ENCODE assay signal across 11 cellular contexts in the genomic region with DNA sequence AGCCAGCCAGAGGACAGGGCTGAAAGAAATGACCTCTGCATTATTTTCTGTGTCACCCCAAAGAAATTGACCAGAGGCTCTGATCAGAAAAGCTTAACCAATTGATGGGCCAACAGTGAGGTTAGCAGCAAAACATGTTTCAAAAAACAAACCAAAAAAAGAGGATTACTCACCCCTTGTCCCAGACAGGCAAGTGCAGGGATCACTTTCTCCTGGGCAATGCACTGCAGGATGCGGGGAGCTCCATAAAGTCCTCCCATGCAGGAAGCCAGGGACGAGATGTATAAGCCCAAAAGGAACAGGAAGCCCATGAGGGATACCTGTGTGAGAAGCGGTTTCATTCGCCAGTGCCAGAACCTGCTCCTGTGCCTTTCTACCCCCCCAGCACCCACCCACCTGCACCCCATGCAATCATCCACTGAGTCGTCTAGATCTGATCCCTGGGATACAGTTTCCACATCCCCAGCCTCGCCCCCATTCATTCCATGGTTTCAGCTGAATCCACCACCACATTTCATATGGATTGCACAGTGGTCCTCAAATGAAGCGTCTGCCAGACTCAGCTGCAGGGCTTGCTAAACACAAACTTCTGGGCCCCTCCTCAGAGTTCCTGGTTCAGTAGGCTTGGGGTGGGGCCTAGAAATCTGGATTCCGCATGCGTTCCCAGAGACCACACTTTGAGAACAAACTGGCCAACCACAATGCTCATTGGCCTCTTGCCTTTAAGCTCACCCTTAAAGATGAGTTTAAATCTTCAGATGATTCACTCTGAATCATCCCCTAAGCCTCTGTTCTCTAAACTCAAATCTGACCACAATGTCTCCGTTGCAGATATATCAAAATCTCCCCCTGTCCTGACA. TPM values are rescaled to one million over a fixed set of nuclear protein-coding genes. Genes with fewer than 3 reads are reported as not detected.
DNase-seq lines count a peak whose midpoint lies in the region; ATAC-seq and TF ChIP-seq lines count a peak whose summit lies in the region.
"Had no signal": no experiment of that assay in that cellular context is flagged by ENCODE, and none has a peak within 500 bp of the region (broad histone marks: within the 10 kb centered on the region; RNA-seq: fewer than 3 reads in every experiment).

No MANE protein-coding gene starts in this region.

- no peak overlapping the region for H2AFZ ChIP-seq in PC-3 (ENCODE audit: low read length)
- H2AFZ ChIP-seq in smooth muscle cell (ENCODE audit: low read depth): no peak overlapping the region

- CTCF ChIA-PET in PC-3 (lab: Charles Lee): no interaction called here

- 0 out of 2 replicates have a peak, but pooled peaks cover 1% of the 10 kb centered on the region for H3K9me3 ChIP-seq in PC-3 (ENCODE audit: low read length)
- H3K9me3 ChIP-seq in smooth muscle cell (replicated peaks; ENCODE audit: low read depth): no peaks in the 10 kb centered on the region

- whole genome bisulfite sequencing in smooth muscle cell (ENCODE audit: low lambda C conversion rate): 33% methylated on average over 10 of the region's 10 CpGs

- no peaks in the 10 kb centered on the region for H4K20me1 ChIP-seq in PC-3 (ENCODE audit: low read length)
- H4K20me1 ChIP-seq in smooth muscle cell (ENCODE audit: low read depth): no peaks in the 10 kb centered on the region

- H3K9ac ChIP-seq in PC-3 (ENCODE audit: low read length): no peak overlapping the region; the same call in 1 of the 2 replicates
- H3K9ac ChIP-seq in smooth muscle cell (ENCODE audit: low read depth): peak overlapping the region; percentile 31

- no peaks in the 10 kb centered on the region for H3K9me2 ChIP-seq in PC-3 (replicated peaks; ENCODE audit: low read length)

- H3F3A ChIP-seq in PC-3 (ENCODE audit: low read length, unreplicated experiment) (no peaks in the 10 kb centered on the region), smooth muscle cell (ENCODE audit: low read depth) (peaks cover 14% of the 10 kb centered on the region)

- H3K4me2 ChIP-seq in PC-3 (ENCODE audit: low read length) (peak overlapping the region; percentile 44; the same call in 1 of the 2 replicates), smooth muscle cell (peak overlapping the region; percentile 72)

- TF ChIP-seq CTCF in PC-3 (conservative IDR thresholded peaks at IDR 0.05; ENCODE audit: low read depth, low read length) (no peak), choroid plexus epithelial cell (conservative IDR thresholded peaks at IDR 0.05; ENCODE audit: low read depth, low read length) (no peak), smooth muscle cell (IDR thresholded peaks at IDR 0.05; ENCODE audit: borderline replicate concordance, insufficient read depth, poor library complexity, severe bottlenecking) (no peak)

- H3K4me1 ChIP-seq in PC-3 (ENCODE audit: insufficient read depth, low read length) (peaks cover 34% of the 10 kb centered on the region), smooth muscle cell (ENCODE audit: low read depth) (peaks cover 22% of the 10 kb centered on the region)

- intact Hi-C loops in PC-3 (cut with micrococcal nuclease): loop anchor here (1.0 kb wide), 1 partner anchor 47 kb away; no protein-coding TSS in a partner anchor

- no TSS peak for BruUV-seq in PC-3 (replicated peaks; lab: Mats Ljungman, UMichigan)

- H3K79me2 ChIP-seq in PC-3 (ENCODE audit: low read length) (no peaks in the 10 kb centered on the region), smooth muscle cell (ENCODE audit: low read depth) (peaks cover 13% of the 10 kb centered on the region)

- H3K27ac ChIP-seq in PC-3 (ENCODE audit: low read length) (peak overlapping the region; percentile 51), smooth muscle cell (ENCODE audit: low read depth) (peak overlapping the region; percentile 87)

- peak; percentile 79 for ATAC-seq in PC-3
- ATAC-seq: HepG2; naive thymus-derived CD8-positive, alpha-beta T cell had no signal

- DNase-seq in SIG-M5 treated with dmso at 0.1 percent for 504 hours (lab: John Stamatoyannopoulos, UW; ENCODE audit: unreplicated experiment): peak; percentile 24
- no peak for DNase-seq in SIG-M5 (lab: John Stamatoyannopoulos, UW)
- DNase-seq in PC-3: peak; percentile 87
- DNase-seq in choroid plexus epithelial cell (ENCODE audit: low read depth): peak; percentile 92
- no peak for DNase-seq in smooth muscle cell (lab: John Stamatoyannopoulos, UW; ENCODE audit: unreplicated experiment)
- DNase-seq in D341Med (ENCODE audit: low spot score): no peak
- no peak for DNase-seq in NCI-H1694 (lab: John Stamatoyannopoulos, UW)
- no peak for DNase-seq in NCI-H345 (lab: John Stamatoyannopoulos, UW)
- DNase-seq: 8988T; naive thymus-derived CD8-positive, alpha-beta T cell had no signal

- H3K27me3 ChIP-seq in PC-3 (ENCODE audit: low read length) (no peaks in the 10 kb centered on the region), smooth muscle cell (ENCODE audit: low read depth) (no peaks in the 10 kb centered on the region)

- POLR2A ChIA-PET in PC-3 (lab: Charles Lee; ENCODE audit: unreplicated experiment): no interaction called here

- H3K36me3 ChIP-seq in PC-3 (ENCODE audit: low read depth, low read length): no peaks in the 10 kb centered on the region
- H3K36me3 ChIP-seq in smooth muscle cell (ENCODE audit: low read depth): no peaks in the 10 kb centered on the region

- no peak overlapping the region for H3K4me3 ChIP-seq in PC-3 (ENCODE audit: low read length)
- peak overlapping the region; percentile 21 for H3K4me3 ChIP-seq in choroid plexus epithelial cell (ENCODE audit: low read depth, low read length)
- H3K4me3 ChIP-seq in smooth muscle cell: peak overlapping the region; percentile 2

RNA-seq across cellular contexts. Expression of a gene that starts 54.4 kb away (rescaled TPM):
- total RNA-seq in PC-3 (2014; rRNA removed) (1.2 and 3.2 TPM in 2 replicates), smooth muscle cell (43.5 and 50.3 TPM in 2 replicates)
- polyA plus RNA-seq in smooth muscle cell: 28.0 and 32.8 TPM in 2 replicates

Comparison
In these comparisons a context has a peak if more than half of its experiments do, and no peak if none do; other contexts are left out.
1. DNase-seq: peak in SIG-M5 treated with dmso at 0.1 percent for 504 hours (single experiment), PC-3 (single experiment) and choroid plexus epithelial cell (single experiment); none in SIG-M5 (single experiment), smooth muscle cell (single experiment), D341Med (single experiment), NCI-H1694 (single experiment) and NCI-H345 (single experiment).
2. RNA of a gene that starts 54.4 kb away (total RNA-seq): 43.5 to 50.3 TPM in smooth muscle cell; 1.2 to 3.2 TPM in PC-3; every median in the first group is over 10 times any median in the second.